9 cellular contexts compared by ENCODE assay signal in genomic region chr22:46064236-46064965, GRCh38.
DNase-seq lines count a peak whose midpoint lies in the region; ATAC-seq and TF ChIP-seq lines count a peak whose summit lies in the region.
"Had no signal": no experiment of that assay in that cellular context is flagged by ENCODE, and none has a peak within 500 bp of the region (broad histone marks: within the 10 kb centered on the region; RNA-seq: fewer than 3 reads in every experiment).

No MANE protein-coding gene starts in this region.

- TF ChIP-seq POLR2A in esophagus muscularis mucosa (IDR thresholded peaks at IDR 0.05; ENCODE audit: low read depth): no peak

- peaks cover 85 to 100% (median 99%) of the 10 kb centered on the region in 4 donors for H3K4me1 ChIP-seq in esophagus muscularis mucosa

- H3K27ac ChIP-seq in esophagus muscularis mucosa (replicated peaks in 1 of 4): peak overlapping the region; percentile 99 to 100 (median 100)

- H3K36me3 ChIP-seq in esophagus muscularis mucosa: peaks cover 0 to 9% (median 2%) of the 10 kb centered on the region in 4 donors

- H3K9me3 ChIP-seq in esophagus muscularis mucosa: no peaks in the 10 kb centered on the region

- TF ChIP-seq EP300 in esophagus muscularis mucosa (IDR thresholded peaks at IDR 0.05): no peak

- peak overlapping the region; percentile 74 for H3K4me3 ChIP-seq in AG10803 (ENCODE audit: low read length)
- peak overlapping the region; percentile 35 to 45 (median 40) for H3K4me3 ChIP-seq in esophagus muscularis mucosa

- DNase-seq in AG10803 (ENCODE audit: low read depth): no peak
- DNase-seq in NCI-H69 (lab: John Stamatoyannopoulos, UW): peak; percentile 89
- no peak for DNase-seq in esophagus muscularis mucosa (ENCODE audit: extremely low spot score)
- peak; percentile 56 for DNase-seq in pons (ENCODE audit: low spot score)
- DNase-seq in ecto neural progenitor cell (ENCODE audit: low spot score): no peak
- DNase-seq: DND-41 had no signal

- no peak for ATAC-seq in GM21526 (IDR thresholded peaks at IDR 0.05; ENCODE audit: low FRiP score, unreplicated experiment)
- no peak for ATAC-seq in HG03521 (IDR thresholded peaks at IDR 0.05; ENCODE audit: unreplicated experiment)
- ATAC-seq in GM18517 (IDR thresholded peaks at IDR 0.05; ENCODE audit: unreplicated experiment): no peak

- 77% methylated on average over 12 of the region's 28 CpGs for WGBS in esophagus muscularis mucosa

- intact Hi-C loops in esophagus muscularis mucosa (cut with DNase I): no loop called here

- no peaks in the 10 kb centered on the region for H3K27me3 ChIP-seq in esophagus muscularis mucosa

- TF ChIP-seq CTCF in AG10803 (conservative IDR thresholded peaks at IDR 0.05; ENCODE audit: low read length) (no peak), esophagus muscularis mucosa (IDR thresholded peaks at IDR 0.05) (no peak)

Comparison
In these comparisons a context has a peak if more than half of its experiments do, and no peak if none do; other contexts are left out.
1. DNase-seq: peak in NCI-H69 (single experiment) and pons (single experiment); none in AG10803 (single experiment), esophagus muscularis mucosa (single experiment) and ecto neural progenitor cell (single experiment).